18 cellular contexts compared by ENCODE assay signal in the genomic region with DNA sequence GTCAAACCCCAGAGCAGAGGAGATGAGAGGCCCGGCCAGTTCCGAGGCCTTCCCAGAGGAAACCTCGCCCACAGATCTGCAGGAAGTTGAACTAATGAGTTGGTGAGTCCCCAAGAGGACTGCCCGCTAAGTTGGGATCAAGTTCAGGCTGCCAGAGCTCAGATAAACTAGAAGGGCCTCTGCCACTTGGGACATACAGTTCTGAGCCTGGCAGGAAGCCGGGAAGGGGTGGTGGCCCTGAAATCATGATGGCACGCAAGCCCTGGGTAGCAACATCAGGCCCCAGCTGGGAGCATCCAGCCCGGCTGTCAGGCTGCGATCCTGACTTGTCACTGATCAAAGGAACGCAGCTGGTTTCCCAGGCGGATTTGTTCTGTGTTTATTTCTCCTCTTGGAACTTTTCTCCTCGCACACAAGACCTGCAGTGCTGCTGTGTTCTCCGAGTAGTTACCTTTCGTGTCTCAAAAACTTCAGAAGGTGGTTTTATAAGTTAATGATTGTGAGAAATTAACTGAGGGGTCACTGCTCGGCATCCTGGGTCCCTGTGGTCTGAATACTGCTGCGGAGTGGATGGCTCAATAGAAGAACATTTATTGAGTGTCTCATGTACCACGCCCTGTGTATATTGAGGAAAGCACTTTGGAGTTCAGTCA. TPM values are rescaled to one million over a fixed set of nuclear protein-coding genes. Genes with fewer than 3 reads are reported as not detected.
DNase-seq lines count a peak whose midpoint lies in the region; ATAC-seq and TF ChIP-seq lines count a peak whose summit lies in the region.
"Had no signal": no experiment of that assay in that cellular context is flagged by ENCODE, and none has a peak within 500 bp of the region (broad histone marks: within the 10 kb centered on the region; RNA-seq: fewer than 3 reads in every experiment).

No MANE protein-coding gene starts in this region.

- ATAC-seq in left cardiac atrium = peak; percentile 70 to 73

- peak; percentile 36 for DNase-seq in ACHN
- peak; percentile 14 to 70 for DNase-seq in ascending aorta (ENCODE audit: low spot score in 2 of 2)
- DNase-seq in left cardiac atrium = peak; percentile 82
- no peak for DNase-seq in prostate gland (ENCODE audit: low spot score)
- no peak for DNase-seq in CD4-positive, alpha-beta memory T cell
- no peak for DNase-seq in NCI-H345 (lab: John Stamatoyannopoulos, UW)
- no peak for DNase-seq in A172 (ENCODE audit: low spot score)
- no peak for DNase-seq in C1 segment of cervical spinal cord (lab: John Stamatoyannopoulos, UW)
- DNase-seq: activated naive CD4-positive, alpha-beta T cell treated with anti-CD3 and anti-CD28 coated beads, Interleukin-2, amount 10 ng/mL, durations not matched to agents 7 days and 5 days; NCI-H2227 treated with DMSO at 0.1 percent for 48 hours; T-helper 9 cell had no signal

- no peak overlapping the region for H3K27ac Mint-ChIP-seq in CD4-positive, alpha-beta memory T cell
- H3K27ac Mint-ChIP-seq: activated naive CD4-positive, alpha-beta T cell treated with anti-CD3 and anti-CD28 coated beads, Interleukin-2, amount 10 ng/mL, durations not matched to agents 7 days and 5 days; progenitor cell of endocrine pancreas had no signal

- peaks cover 0 to 1% (median 0%) of the 10 kb centered on the region in 4 donors for H3K4me1 Mint-ChIP-seq in CD4-positive, alpha-beta memory T cell

- no peaks in the 10 kb centered on the region for H3K36me3 Mint-ChIP-seq in CD4-positive, alpha-beta memory T cell
- H3K36me3 Mint-ChIP-seq: activated naive CD4-positive, alpha-beta T cell treated with anti-CD3 and anti-CD28 coated beads, Interleukin-2, amount 10 ng/mL, durations not matched to agents 7 days and 5 days had no signal

- POLR2A ChIA-PET in CD4-positive, alpha-beta memory T cell (lab: Charles Lee; ENCODE audit: partially characterized antibody) = no interaction called here

- no peak for TF ChIP-seq POLR2A in prostate gland (IDR thresholded peaks at IDR 0.05)

- H3K9me3 Mint-ChIP-seq in CD4-positive, alpha-beta memory T cell = no peaks in the 10 kb centered on the region
- H3K9me3 Mint-ChIP-seq: activated naive CD4-positive, alpha-beta T cell treated with anti-CD3 and anti-CD28 coated beads, Interleukin-2, amount 10 ng/mL, durations not matched to agents 7 days and 5 days had no signal

- H3K36me3 ChIP-seq in ascending aorta (no peaks in the 10 kb centered on the region), prostate gland (no peaks in the 10 kb centered on the region)
- H3K36me3 ChIP-seq in CD4-positive, alpha-beta memory T cell (ENCODE audit: insufficient read depth, low read length) = no peaks in the 10 kb centered on the region
- H3K36me3 ChIP-seq: thoracic aorta had no signal

- in situ Hi-C loops in ACHN (cut with HindIII; ENCODE audit: low pct_ligation_motif_present, low pct_unique_long_range_greater_than_20kb, low sequenced_read_pairs) = no loop called here

- WGBS in prostate gland = 55% methylated on average over 16 of the region's 16 CpGs

- no peaks in the 10 kb centered on the region for H3K9me3 ChIP-seq in ascending aorta
- H3K9me3 ChIP-seq in prostate gland = no peaks in the 10 kb centered on the region
- no peaks in the 10 kb centered on the region for H3K9me3 ChIP-seq in CD4-positive, alpha-beta memory T cell (ENCODE audit: control insufficient read depth in 1 of 2, low read length in 2 of 2)
- H3K9me3 ChIP-seq: thoracic aorta had no signal

- H3K4me1 ChIP-seq in ascending aorta = no peaks in the 10 kb centered on the region
- no peaks in the 10 kb centered on the region for H3K4me1 ChIP-seq in prostate gland (replicated peaks)
- H3K4me1 ChIP-seq in CD4-positive, alpha-beta memory T cell (ENCODE audit: insufficient read depth, low read length) = no peaks in the 10 kb centered on the region

- H3K4me3 ChIP-seq in ascending aorta (no peak overlapping the region), prostate gland (no peak overlapping the region)
- H3K4me3 ChIP-seq in CD4-positive, alpha-beta memory T cell (ENCODE audit: low read length in 2 of 2) = no peak overlapping the region
- H3K4me3 ChIP-seq: thoracic aorta had no signal

- H3K27me3 ChIP-seq in ascending aorta (no peaks in the 10 kb centered on the region), prostate gland (replicated peaks; ENCODE audit: insufficient read depth) (no peaks in the 10 kb centered on the region)
- H3K27me3 ChIP-seq in CD4-positive, alpha-beta memory T cell (ENCODE audit: insufficient read depth, low read length) = no peaks in the 10 kb centered on the region

- intact Hi-C loops in ascending aorta (cut with DNase I) = no loop called here
- intact Hi-C loops in left cardiac atrium (cut with DNase I) = no loop called here
- intact Hi-C loops in prostate gland (cut with DNase I) = loop anchor here (10.0 kb wide), 1 partner anchor 332 kb away; the partner anchor contains the start of gene OSGIN1
- intact Hi-C loops in CD4-positive, alpha-beta memory T cell (cut with micrococcal nuclease) = no loop called here

- CTCF ChIA-PET in CD4-positive, alpha-beta memory T cell (lab: Charles Lee; ENCODE audit: partially characterized antibody) = no interaction called here

- H3K27me3 Mint-ChIP-seq in CD4-positive, alpha-beta memory T cell = peaks cover 29 to 39% of the 10 kb centered on the region in 2 donors

- TF ChIP-seq CTCF in ascending aorta (IDR thresholded peaks at IDR 0.05) (no peak), prostate gland (IDR thresholded peaks at IDR 0.05) (no peak)

- H3K27ac ChIP-seq in ascending aorta (peak overlapping the region; percentile 3 to 57), prostate gland (peak overlapping the region; percentile 30 to 56)
- no peak overlapping the region for H3K27ac ChIP-seq in CD4-positive, alpha-beta memory T cell (ENCODE audit: low read depth, low read length)
- H3K27ac ChIP-seq: HL-60 had no signal

- H3K4me3 Mint-ChIP-seq in CD4-positive, alpha-beta memory T cell = no peak overlapping the region
- H3K4me3 Mint-ChIP-seq: activated naive CD4-positive, alpha-beta T cell treated with anti-CD3 and anti-CD28 coated beads, Interleukin-2, amount 10 ng/mL, durations not matched to agents 7 days and 5 days had no signal

RNA-seq across cellular contexts. Expression of gene WFDC1, which starts 8.0 kb away (rescaled TPM):
- total RNA-seq in ascending aorta = 126 TPM
- total RNA-seq in left cardiac atrium = 1 to 10 TPM; 1.9 to 2.5 TPM
- total RNA-seq in prostate gland = 10 to 100 TPM; 60.9 to 80.8 TPM
- total RNA-seq in CD4-positive, alpha-beta memory T cell = not detected
- not detected for polyA plus RNA-seq in CD4-positive, alpha-beta memory T cell
- not detected in 2 replicates for total RNA-seq in A172 (2014; rRNA removed; shearing (Covaris generic))
- total RNA-seq: activated CD8-positive, alpha-beta memory T cell treated with anti-CD3 and anti-CD28 coated beads for 36 hours had no signal

RNA-seq across cellular contexts. Expression of gene KCNG4, which starts 46.9 kb away (rescaled TPM):
- not detected for total RNA-seq in ascending aorta
- not detected for total RNA-seq in left cardiac atrium
- total RNA-seq in prostate gland = not detected
- not detected for total RNA-seq in CD4-positive, alpha-beta memory T cell
- polyA plus RNA-seq in CD4-positive, alpha-beta memory T cell = not detected
- total RNA-seq in A172 (2014; rRNA removed; shearing (Covaris generic)) = 0.02 TPM in 1 of 2 replicates, not detected in the other
- total RNA-seq: activated CD8-positive, alpha-beta memory T cell treated with anti-CD3 and anti-CD28 coated beads for 36 hours; cerebellum; frontal cortex; M059J; progenitor cell of endocrine pancreas; thoracic aorta had no signal

Comparison
In these comparisons a context has a peak if more than half of its experiments do, and no peak if none do; other contexts are left out.
1. DNase-seq: peak in ACHN (single experiment), ascending aorta (2 of 2) and left cardiac atrium (single experiment); none in prostate gland (single experiment), CD4-positive, alpha-beta memory T cell (0 of 5), NCI-H345 (single experiment), A172 (single experiment) and C1 segment of cervical spinal cord (0 of 14).
2. RNA of gene WFDC1, which starts 8.0 kb away (total RNA-seq): 126 TPM in ascending aorta (single experiment) and 60.9 to 80.8 TPM in prostate gland; 1.9 to 2.5 TPM in left cardiac atrium, not detected in CD4-positive, alpha-beta memory T cell and not detected in A172; every median in the first group is over 10 times any median in the second.